Comparison of ENCODE assay signal across 9 cellular contexts in genomic region chr2:165794520-165794882, GRCh38. TPM values are rescaled to one million over a fixed set of nuclear protein-coding genes. Genes with fewer than 3 reads are reported as not detected.
DNase-seq lines count a peak whose midpoint lies in the region; ATAC-seq and TF ChIP-seq lines count a peak whose summit lies in the region.
"Had no signal": no experiment of that assay in that cellular context is flagged by ENCODE, and none has a peak within 500 bp of the region (broad histone marks: within the 10 kb centered on the region; RNA-seq: fewer than 3 reads in every experiment).

No MANE protein-coding gene starts in this region.

- peaks cover 12% of the 10 kb centered on the region for H3K27me3 Mint-ChIP-seq in CD8-positive, alpha-beta T cell (ENCODE audit: low read depth)
- H3K27me3 Mint-ChIP-seq in brain: peaks cover 56% of the 10 kb centered on the region

- H3K9me3 Mint-ChIP-seq in CD8-positive, alpha-beta T cell: no peaks in the 10 kb centered on the region
- no peaks in the 10 kb centered on the region for H3K9me3 Mint-ChIP-seq in brain

- H3K27ac Mint-ChIP-seq in CD8-positive, alpha-beta T cell: peak overlapping the region; percentile 84
- H3K27ac Mint-ChIP-seq in brain: peak overlapping the region in 2 of 5 experiments; percentile 32 to 46

- H3K27ac ChIP-seq in CD8-positive, alpha-beta T cell (ENCODE audit: low read depth, low read length): no peak overlapping the region
- H3K27ac ChIP-seq: SK-N-MC had no signal

- H3K27me3 ChIP-seq in CD8-positive, alpha-beta T cell (ENCODE audit: insufficient read depth, low read length): no peaks in the 10 kb centered on the region

- H3K4me3 Mint-ChIP-seq in CD8-positive, alpha-beta T cell: peak overlapping the region; percentile 91
- peak overlapping the region; percentile 66 to 87 (median 80) for H3K4me3 Mint-ChIP-seq in brain

- no peaks in the 10 kb centered on the region for H3K36me3 ChIP-seq in CD8-positive, alpha-beta T cell (ENCODE audit: insufficient read depth, low read length)

- intact Hi-C loops in CD8-positive, alpha-beta T cell (cut with DNase I, micrococcal nuclease): no loop called here

- H3K36me3 Mint-ChIP-seq in CD8-positive, alpha-beta T cell: peaks cover 2% of the 10 kb centered on the region
- no peaks in the 10 kb centered on the region for H3K36me3 Mint-ChIP-seq in brain

- ATAC-seq in CD8-positive, alpha-beta T cell: peak; percentile 86
- ATAC-seq in GM19395 (IDR thresholded peaks at IDR 0.05; ENCODE audit: unreplicated experiment): peak; percentile 98
- peak; percentile 98 for ATAC-seq in HG03460 (IDR thresholded peaks at IDR 0.05; ENCODE audit: unreplicated experiment)

- peak overlapping the region; percentile 42 for H3K4me3 ChIP-seq in CD8-positive, alpha-beta T cell (ENCODE audit: low read depth, low read length)
- H3K4me3 ChIP-seq: SK-N-MC had no signal

- H3K4me1 Mint-ChIP-seq in CD8-positive, alpha-beta T cell (ENCODE audit: low read depth): peaks cover 15% of the 10 kb centered on the region
- peaks cover 17% of the 10 kb centered on the region for H3K4me1 Mint-ChIP-seq in brain

- H3K4me1 ChIP-seq in CD8-positive, alpha-beta T cell (ENCODE audit: insufficient read depth, low read length): peaks cover 8% of the 10 kb centered on the region

- POLR2A ChIA-PET in CD8-positive, alpha-beta T cell (lab: Charles Lee): interaction anchor here (0.6 to 1.1 kb wide), 2 partner anchors 33 to 135 kb away, joined by 3 read pairs; no protein-coding TSS in a partner anchor

- H3K9me3 ChIP-seq in CD8-positive, alpha-beta T cell (ENCODE audit: low read length): no peaks in the 10 kb centered on the region

- peak; percentile 24 to 70 (median 46) for DNase-seq in CD8-positive, alpha-beta T cell
- peak; percentile 95 for DNase-seq in SKM-1 treated with dmso at 0.1 percent for 144 hours (lab: John Stamatoyannopoulos, UW; ENCODE audit: unreplicated experiment)
- DNase-seq in inferior parietal cortex (ENCODE audit: extremely low spot score): peak; percentile 24
- peak; percentile 70 for DNase-seq in stimulated activated CD4-positive, alpha-beta T cell treated with anti-CD3 and anti-CD28 coated beads, Interleukin-15, amount 100 ng/mL, for 24 hours
- DNase-seq in effector CD8-positive, alpha-beta T cell (lab: John Stamatoyannopoulos, UW): no peak

- CTCF ChIA-PET in CD8-positive, alpha-beta T cell (lab: Charles Lee): no interaction called here

- TF ChIP-seq CTCF in CD8-positive, alpha-beta T cell (IDR thresholded peaks at IDR 0.05): no peak
- TF ChIP-seq CTCF in brain (conservative IDR thresholded peaks at IDR 0.05): no peak

RNA-seq across cellular contexts. Expression of gene GALNT3, which starts 0.5 kb away (rescaled TPM):
- total RNA-seq in CD8-positive, alpha-beta T cell: 1 to 10 TPM; 4.5 to 5.3 TPM
- polyA plus RNA-seq in brain (ENCODE audit: insufficient read depth, low read depth, low replicate concordance): 5.3 TPM
